27 cellular contexts compared by ENCODE assay signal in genomic region chr12:100940503-100940902, GRCh38.
"Had no signal": no experiment of that assay in that cellular context is flagged by ENCODE, and none has a peak within 500 bp of the region (broad histone marks: within the 10 kb centered on the region; RNA-seq: fewer than 3 reads in every experiment).

No MANE protein-coding gene starts in this region.

- H3K36me3 ChIP-seq: stomach, suprapubic skin, thoracic aorta, thyroid gland, tibial artery, tibial nerve, transverse colon, upper lobe of left lung, upper lobe of right lung, uterus, vagina had no signal

- H3K27me3 ChIP-seq: stomach, suprapubic skin, testis, tibial artery, tibial nerve, transverse colon, upper lobe of left lung, upper lobe of right lung, uterus, vagina had no signal

- H3K27ac ChIP-seq: stomach, suprapubic skin, testis, thoracic aorta, thyroid gland, tibial artery, tibial nerve, transverse colon, upper lobe of left lung, upper lobe of right lung, uterus, vagina had no signal

- H3K4me1 ChIP-seq: stomach, suprapubic skin, testis, thyroid gland, tibial artery, tibial nerve, transverse colon, upper lobe of right lung, uterus, vagina had no signal

- H3K9me3 ChIP-seq: stomach, suprapubic skin, testis, thoracic aorta, thyroid gland, tibial artery, tibial nerve, transverse colon, upper lobe of left lung, upper lobe of right lung, uterus, vagina had no signal

- ATAC-seq: stimulated activated effector memory CD8-positive, alpha-beta T cell treated with anti-CD3 and anti-CD28 coated beads, Interleukin-12 subunit alpha, Interleukin-12 subunit beta, amount 100 ng/mL, for 72 hours; stimulated activated memory B cell treated with anti-CD40 and anti-IgM and Interleukin-4, amounts not matched to agents 10 μg/mL and 1 μg/mL and 100 μg/mL, for 72 hours; stimulated activated naive B cell treated with anti-CD40 and anti-IgM and Interleukin-4, amounts not matched to agents 10 μg/mL and 1 μg/mL and 100 μg/mL, for 72 hours; stimulated activated naive CD8-positive, alpha-beta T cell treated with anti-CD3 and anti-CD28 coated beads, Interleukin-15, amount 100 ng/mL, for 72 hours; stimulated activated naive CD8-positive, alpha-beta T cell treated with anti-CD3 and anti-CD28 coated beads, Interleukin-15, Interleukin-2, amounts not matched to agents 100 U/mL and 50 U/mL, for 24 hours; upper lobe of right lung had no signal

- FAIRE-seq: urothelium cell line had no signal

- DNase-seq: stimulated activated CD4-positive, alpha-beta T cell treated with anti-CD3 and anti-CD28 coated beads, Interleukin-2, amount 100 ng/mL, for 48 hours; stimulated activated CD4-positive, alpha-beta T cell treated with anti-CD3 and anti-CD28 coated beads, Interleukin-4, amount 100 ng/mL, for 1 hour; stimulated activated CD4-positive, alpha-beta T cell treated with anti-CD3 and anti-CD28 coated beads, Interleukin-4, amount 100 ng/mL, for 24 hours; stimulated activated CD4-positive, alpha-beta T cell treated with anti-CD3 and anti-CD28 coated beads, Interleukin-4, amount 100 ng/mL, for 4 hours; stimulated activated CD8-positive, alpha-beta memory T cell treated with anti-CD3 and anti-CD28 coated beads, Interleukin-4, amount 100 ng/mL, for 48 hours; stimulated activated naive B cell treated with anti-CD40 and anti-IgM and Interleukin-4, amounts not matched to agents 10 μg/mL and 1 μg/mL and 100 μg/mL, for 72 hours; stimulated activated naive CD4-positive, alpha-beta T cell; stimulated activated naive CD4-positive, alpha-beta T cell treated with Interleukin-2 at 50 U/mL for 16 hours; stimulated activated naive CD8-positive, alpha-beta T cell treated with anti-CD3 and anti-CD28 coated beads, Interleukin-15, amount 100 ng/mL, for 72 hours; stimulated activated naive CD8-positive, alpha-beta T cell treated with anti-CD3 and anti-CD28 coated beads, Interleukin-15, Interleukin-2, amounts not matched to agents 100 U/mL and 50 U/mL, for 24 hours; stomach; substantia nigra; testis; thyroid gland; tibial artery; transverse colon; trophoblast cell; upper lobe of right lung; uterus had no signal

- H3K4me3 ChIP-seq: stomach, suprapubic skin, testis, thoracic aorta, thyroid gland, tibial artery, tibial nerve, transverse colon, upper lobe of left lung, upper lobe of right lung, uterus, vagina had no signal
